7 cellular contexts compared by ENCODE assay signal in genomic region chr15:89085933-89086332, GRCh38. TPM values are rescaled to one million over a fixed set of nuclear protein-coding genes. Genes with fewer than 3 reads are reported as not detected.
DNase-seq lines count a peak whose midpoint lies in the region; ATAC-seq, FAIRE-seq and TF ChIP-seq lines count a peak whose summit lies in the region.
"Not testable (repeated sequence)": the region's sequence is repeated elsewhere in the genome, so short reads cannot be mapped to it uniquely, and the experiment has no call there.

No MANE protein-coding gene starts in this region.

- not testable (repeated sequence) for H3K4me2 ChIP-seq in Loucy (ENCODE audit: low read depth, low read length, poor library complexity, severe bottlenecking); K562 (ENCODE audit: insufficient read depth, low read length); neural progenitor cell

- TF ChIP-seq RAD21 in K562 (CRISPR knock-in tag; conservative IDR thresholded peaks at IDR 0.05 in 1 of 2, IDR thresholded peaks at IDR 0.05 in 1 of 2): not testable (repeated sequence)

- not testable (repeated sequence) for H3K9me3 ChIP-seq in Loucy (ENCODE audit: insufficient read depth, low read depth, low read length); K562 (replicated peaks; ENCODE audit: control insufficient read depth, insufficient read depth, low read depth, low read length); esophagus squamous epithelium; lung (ENCODE audit: control insufficient read depth in 2 of 2, insufficient read depth in 1 of 2, low read length in 1 of 2); neural progenitor cell (ENCODE audit: low read depth); gastrocnemius medialis; tibial artery

- peaks cover 34% of the 10 kb centered on the region for H3K4me1 Mint-ChIP-seq in neural progenitor cell

- FAIRE-seq in K562 (lab: Jason Lieb, UNC): not testable (repeated sequence)

- TF ChIP-seq POLR2A in K562 (conservative IDR thresholded peaks at IDR 0.05); esophagus squamous epithelium (IDR thresholded peaks at IDR 0.05); gastrocnemius medialis (IDR thresholded peaks at IDR 0.05): not testable (repeated sequence)

- H3F3A ChIP-seq in Loucy (ENCODE audit: low read depth): not testable (repeated sequence)
- H3F3A ChIP-seq in neural progenitor cell (ENCODE audit: low read depth): peaks cover 12% of the 10 kb centered on the region

- H3K4me3 ChIP-seq in Loucy (ENCODE audit: low read length, poor library complexity, severe bottlenecking); K562; esophagus squamous epithelium; lung; neural progenitor cell; gastrocnemius medialis; tibial artery: not testable (repeated sequence)

- H3K27me3 Mint-ChIP-seq in neural progenitor cell (ENCODE audit: insufficient read depth, low read depth): not testable (repeated sequence)

- not testable (repeated sequence) for H3K9ac ChIP-seq in Loucy (ENCODE audit: low read depth, low read length, poor library complexity, severe bottlenecking); neural progenitor cell
- peak overlapping the region in 1 of 2 experiments; percentile 29; a peak in 1 of 4 replicates for H3K9ac ChIP-seq in K562 (ENCODE audit: insufficient read depth in 1 of 2, low read depth in 2 of 2, low read length in 2 of 2)

- 25% methylated on average over 1 of the region's 1 CpG for WGBS in K562 (ENCODE audit: insufficient coverage, low coverage, missing lambda C conversion rate)
- 62 to 71% methylated on average over 1 of the region's 1 CpG for WGBS in esophagus squamous epithelium, 2 donors
- WGBS in lung, 2 donors: 59 to 86% methylated on average over 1 of the region's 1 CpG

- TF ChIP-seq CTCF in Loucy (conservative IDR thresholded peaks at IDR 0.05; ENCODE audit: low read length); K562 (IDR thresholded peaks at IDR 0.05 in 2 of 3, conservative IDR thresholded peaks at IDR 0.05 in 1 of 3; ENCODE audit: insufficient read depth in 2 of 3, low read depth in 1 of 3, low read length in 3 of 3); esophagus squamous epithelium (IDR thresholded peaks at IDR 0.05); lung (IDR thresholded peaks at IDR 0.05; ENCODE audit: control extremely low read depth, extremely low read depth); neural progenitor cell (IDR thresholded peaks at IDR 0.05); gastrocnemius medialis (IDR thresholded peaks at IDR 0.05 in 4 of 5, conservative IDR thresholded peaks at IDR 0.05 in 1 of 5); tibial artery (IDR thresholded peaks at IDR 0.05): not testable (repeated sequence)

- H2AFZ ChIP-seq in Loucy (ENCODE audit: low read length) (0 out of 2 replicates have a peak overlapping the region, but pooled peaks have one; percentile 47), K562 (ENCODE audit: low read depth, low read length) (peak overlapping the region; percentile 82)
- H2AFZ ChIP-seq in neural progenitor cell (replicated peaks): not testable (repeated sequence)

- in situ Hi-C loops in K562 (cut with MboI); gastrocnemius medialis (cut with MboI; ENCODE audit: low sequenced_read_pairs in 4 of 4): not testable (repeated sequence)

- TF ChIP-seq EP300 in K562 (IDR thresholded peaks at IDR 0.05; ENCODE audit: low read length): not testable (repeated sequence)

- not testable (repeated sequence) for H3K36me3 Mint-ChIP-seq in neural progenitor cell

- H3K27ac Mint-ChIP-seq in neural progenitor cell: peak overlapping the region; percentile 20

- H3K9me1 ChIP-seq in K562 (ENCODE audit: control insufficient read depth, insufficient read depth, low read length): not testable (repeated sequence)

- not testable (repeated sequence) for BruUV-seq in K562 (replicated peaks; lab: Mats Ljungman, UMichigan)

- H3K27ac ChIP-seq in K562 (ENCODE audit: extremely low read depth, low read depth, low read length) (peak overlapping the region; percentile 16; the same call in 2 of the 3 replicates), esophagus squamous epithelium (peak overlapping the region in 3 of 4 donors; percentile 5 to 48 (median 33)), lung (ENCODE audit: low read depth in 1 of 2, low read length in 1 of 2) (peak overlapping the region; percentile 10 to 33), gastrocnemius medialis (peak overlapping the region; percentile 93 to 99 (median 98)), tibial artery (peak overlapping the region; percentile 90 to 98)
- not testable (repeated sequence) for H3K27ac ChIP-seq in neural progenitor cell

- not testable (repeated sequence) for ATAC-seq in K562; lung (ENCODE audit: insufficient read depth, low FRiP score); gastrocnemius medialis

- not testable (repeated sequence) for H3K36me3 ChIP-seq in Loucy (ENCODE audit: insufficient read depth, low read length); K562 (ENCODE audit: control insufficient read depth, insufficient read depth, low read length); esophagus squamous epithelium; lung (ENCODE audit: control insufficient read depth in 2 of 2, insufficient read depth in 2 of 2, low read length in 2 of 2); neural progenitor cell; gastrocnemius medialis; tibial artery

- not testable (repeated sequence) for H3K4me3 Mint-ChIP-seq in neural progenitor cell

- H4K20me1 ChIP-seq in Loucy (ENCODE audit: insufficient read depth, low read length, poor library complexity, severe bottlenecking); K562 (replicated peaks; ENCODE audit: control insufficient read depth, insufficient read depth, low read length); neural progenitor cell (ENCODE audit: low read depth): not testable (repeated sequence)

- H3K9me2 ChIP-seq in Loucy (replicated peaks; ENCODE audit: low read depth, low read length): not testable (repeated sequence)

- H3K4me1 ChIP-seq in Loucy (ENCODE audit: insufficient read depth, low read length, poor library complexity, severe bottlenecking) (peaks cover 39% of the 10 kb centered on the region), K562 (replicated peaks in 1 of 2; ENCODE audit: control insufficient read depth in 2 of 2, insufficient read depth in 2 of 2, low read length in 2 of 2) (peaks cover 20 to 28% of the 10 kb centered on the region in 2 experiments), esophagus squamous epithelium (peaks cover 16 to 32% (median 26%) of the 10 kb centered on the region in 3 donors), lung (ENCODE audit: control insufficient read depth in 2 of 2, insufficient read depth in 2 of 2, low read length in 2 of 2) (peaks cover 9 to 10% of the 10 kb centered on the region in 2 donors), gastrocnemius medialis (peaks cover 31 to 32% of the 10 kb centered on the region in 2 donors), tibial artery (peaks cover 0 to 33% (median 22%) of the 10 kb centered on the region in 4 donors)
- not testable (repeated sequence) for H3K4me1 ChIP-seq in neural progenitor cell

- POLR2A ChIA-PET in K562 (lab: Yijun Ruan, JAX): interaction anchor here (0.7 to 5.9 kb wide), 4 partner anchors 10 to 232 kb away, joined by 3 to 62 read pairs (median 4); no protein-coding TSS in a partner anchor

- H3K27me3 ChIP-seq in Loucy (ENCODE audit: insufficient read depth, low read length, poor library complexity, severe bottlenecking); K562 (ENCODE audit: control insufficient read depth in 2 of 2, insufficient read depth in 2 of 2, low read length in 2 of 2); esophagus squamous epithelium; lung (ENCODE audit: control insufficient read depth, insufficient read depth); neural progenitor cell; gastrocnemius medialis; tibial artery: not testable (repeated sequence)

- not testable (repeated sequence) for DNase-seq in K562 (ENCODE audit: extremely low read depth in 1 of 4, low spot score in 3 of 4); esophagus squamous epithelium (lab: John Stamatoyannopoulos, UW); lung (ENCODE audit: low spot score); neural progenitor cell (ENCODE audit: low spot score); gastrocnemius medialis; tibial artery

- H3K79me2 ChIP-seq in Loucy (ENCODE audit: insufficient read depth, low read length) (peaks cover 19% of the 10 kb centered on the region), K562 (ENCODE audit: control insufficient read depth, insufficient read depth, low read length) (peaks cover 32% of the 10 kb centered on the region)
- not testable (repeated sequence) for H3K79me2 ChIP-seq in neural progenitor cell (ENCODE audit: low read depth)

- CTCF ChIA-PET in K562 (lab: Yijun Ruan, JAX; ENCODE audit: low intra/inter-chr PET ratio): interaction anchor here (0.6 kb wide), 1 partner anchor 262 kb away, joined by 3 read pairs; no protein-coding TSS in a partner anchor

- not testable (repeated sequence) for H3K9me3 Mint-ChIP-seq in neural progenitor cell

- intact Hi-C loops in K562 (cut with micrococcal nuclease); esophagus squamous epithelium (cut with DNase I); tibial artery (cut with DNase I; ENCODE audit: low total_unique reads): not testable (repeated sequence)
- intact Hi-C loops in gastrocnemius medialis (cut with DNase I; ENCODE audit: low total_unique reads): loop anchor here (2.0 to 10.0 kb wide), 4 partner anchors 27 to 621 kb away; partner anchors contain the start of genes MFGE8, MRPL46 and MRPS11

RNA-seq across cellular contexts. Expression of gene ABHD2, which starts 2.3 kb away (rescaled TPM):
- total RNA-seq in K562 (2011; cell fraction: chromatin; rRNA removed; ENCODE audit: low replicate concordance): 132 and 172 TPM in 2 replicates
- total RNA-seq in K562 (2011; cell fraction: nucleolus; rRNA removed): 83.2 and 102 TPM in 2 replicates
- 106 and 122 TPM in 2 replicates for total RNA-seq in K562 (2011; cell fraction: nucleoplasm; rRNA removed)
- total RNA-seq in K562 (2014; rRNA removed) (33.0 and 57.6 TPM in 2 replicates), K562 (2014; rRNA removed; fragmentation: Illumina TruSeq; extraction: Trizol) (41.4 and 47.5 TPM in 2 replicates), K562 (2015; rRNA removed; fragmentation: Illumina TruSeq; extraction: Trizol) (48.9 and 49.2 TPM in 2 replicates), K562 (2021) (80.9 and 99.8 TPM in 2 replicates), esophagus squamous epithelium (10 to 100 TPM; 31.0 to 49.3 (median 35.3) TPM), lung (100 to 1,000 TPM in 1 of 2 donors, 10 to 100 TPM in 1; 77.2 to 200 TPM), neural progenitor cell (ENCODE audit: low replicate concordance) (10.9 and 18.1 TPM in 2 replicates), gastrocnemius medialis (100 to 1,000 TPM in 1 of 4 donors, 10 to 100 TPM in 3; 19.3 to 150 (median 64.5) TPM)
- polyA plus RNA-seq in K562 (2011; rRNA removed) (54.0 and 74.7 TPM in 2 replicates), K562 (2014; fragmentation: Illumina TruSeq; extraction: Trizol) (76.3 and 78.6 TPM in 2 replicates), K562 (2014; fragmentation: Nextera tagmentation; extraction: Ambion mirVana) (10 to 100 TPM; 16.9 to 18.1 TPM), K562 (2014; rRNA removed) (30.4 and 34.5 TPM in 2 replicates), lung (10 to 100 TPM; 11.7 to 41.5 TPM)
- 51.7 and 55.3 TPM in 2 replicates for polyA plus RNA-seq in K562 (2011; cell fraction: cytosol; rRNA removed)
- polyA plus RNA-seq in K562 (2011; cell fraction: nucleus; rRNA removed): 45.7 and 51.1 TPM in 2 replicates
- 31.8 and 34.6 TPM in 2 replicates for polyA plus RNA-seq in K562 (2012)
- 150 and 180 TPM in 2 replicates for polyA minus RNA-seq in K562 (2011; rRNA and poly(A)+ RNA removed)
- polyA minus RNA-seq in K562 (2011; cell fraction: cytosol; rRNA and poly(A)+ RNA removed): 54.4 and 55.4 TPM in 2 replicates
- polyA minus RNA-seq in K562 (2011; cell fraction: nucleus; rRNA and poly(A)+ RNA removed): 26.9 and 57.4 TPM in 2 replicates
